In genomic region chr3:107910713-107911259, GRCh38 we compare ENCODE assay signal across 11 cellular contexts.
DNase-seq lines count a peak whose midpoint lies in the region; ATAC-seq and TF ChIP-seq lines count a peak whose summit lies in the region.
"Had no signal": no experiment of that assay in that cellular context is flagged by ENCODE, and none has a peak within 500 bp of the region (broad histone marks: within the 10 kb centered on the region; RNA-seq: fewer than 3 reads in every experiment).

No MANE protein-coding gene starts in this region.

- peaks cover 12% of the 10 kb centered on the region for H3K4me1 Mint-ChIP-seq in activated CD4-positive, alpha-beta T cell treated with anti-CD3 and anti-CD28 coated beads, Interleukin-2, amount 10 ng/mL, durations not matched to agents 24 days and 14 days
- peaks cover 17% of the 10 kb centered on the region for H3K4me1 Mint-ChIP-seq in activated CD4-positive, alpha-beta T cell treated with anti-CD3 and anti-CD28 coated beads, Interleukin-2, amount 10 ng/mL, durations not matched to agents 7 days and 5 days
- H3K4me1 Mint-ChIP-seq in GM23338 (no peaks in the 10 kb centered on the region), type B pancreatic cell (ENCODE audit: unreplicated experiment) (peaks cover 16% of the 10 kb centered on the region)

- H3K27ac ChIP-seq in GM23338 (ENCODE audit: low read depth), result no peak overlapping the region

- no peaks in the 10 kb centered on the region for H4K20me1 ChIP-seq in GM23338 (replicated peaks; ENCODE audit: insufficient read depth)

- peaks cover 6% of the 10 kb centered on the region for H3K27me3 Mint-ChIP-seq in activated CD4-positive, alpha-beta T cell treated with anti-CD3 and anti-CD28 coated beads, Interleukin-2, amount 10 ng/mL, durations not matched to agents 24 days and 14 days
- peaks cover 4% of the 10 kb centered on the region for H3K27me3 Mint-ChIP-seq in activated CD4-positive, alpha-beta T cell treated with anti-CD3 and anti-CD28 coated beads, Interleukin-2, amount 10 ng/mL, durations not matched to agents 7 days and 5 days
- peaks cover 2% of the 10 kb centered on the region for H3K27me3 Mint-ChIP-seq in GM23338 (ENCODE audit: insufficient read depth, low read depth, poor library complexity)
- H3K27me3 Mint-ChIP-seq in type B pancreatic cell, result peaks cover 7% of the 10 kb centered on the region

- ATAC-seq in GM23338, result no peak
- peak; percentile 96 for ATAC-seq in HG03521 (IDR thresholded peaks at IDR 0.05; ENCODE audit: unreplicated experiment)

- H2AFZ ChIP-seq in GM23338, result 0 out of 2 replicates have a peak overlapping the region, but pooled peaks have one; percentile 28

- POLR2A ChIA-PET in activated CD4-positive, alpha-beta T cell treated with anti-CD3 and anti-CD28 coated beads, Interleukin-2, amount 10 ng/mL, durations not matched to agents 7 days and 5 days (lab: Charles Lee), result no interaction called here

- H3K4me2 ChIP-seq in GM23338, result no peak overlapping the region

- intact Hi-C loops in activated CD4-positive, alpha-beta T cell treated with anti-CD3 and anti-CD28 coated beads, Interleukin-2, amount 10 ng/mL, durations not matched to agents 24 days and 14 days (cut with micrococcal nuclease), result no loop called here
- intact Hi-C loops in posterior cingulate gyrus (cut with DNase I), result no loop called here

- H3K9me2 ChIP-seq in GM23338 (ENCODE audit: insufficient read depth), result no peaks in the 10 kb centered on the region; the same call in 1 of the 2 replicates

- no peak for TF ChIP-seq CTCF in GM23338 (conservative IDR thresholded peaks at IDR 0.05; ENCODE audit: low read depth in 2 of 2)
- TF ChIP-seq CTCF in type B pancreatic cell (conservative IDR thresholded peaks at IDR 0.05), result no peak

- CTCF ChIA-PET in activated CD4-positive, alpha-beta T cell treated with anti-CD3 and anti-CD28 coated beads, Interleukin-2, amount 10 ng/mL, durations not matched to agents 7 days and 5 days (lab: Charles Lee), result interaction anchor here (0.9 kb wide), 1 partner anchor 9 kb away, joined by 3 read pairs; no protein-coding TSS in a partner anchor

- no peak overlapping the region for H3K27ac Mint-ChIP-seq in activated CD4-positive, alpha-beta T cell treated with anti-CD3 and anti-CD28 coated beads, Interleukin-2, amount 10 ng/mL, durations not matched to agents 24 days and 14 days
- H3K27ac Mint-ChIP-seq in activated CD4-positive, alpha-beta T cell treated with anti-CD3 and anti-CD28 coated beads, Interleukin-2, amount 10 ng/mL, durations not matched to agents 7 days and 5 days, result no peak overlapping the region
- H3K27ac Mint-ChIP-seq in GM23338 (no peak overlapping the region), type B pancreatic cell (no peak overlapping the region)
- H3K27ac Mint-ChIP-seq: T-helper 2 cell treated with Interferon-gamma antibody and Interleukin-4, amounts not matched to agents 5 μg/mL and 100 μg/mL, for 36 hours had no signal

- peak; percentile 60 for DNase-seq in activated CD4-positive, alpha-beta T cell treated with anti-CD3 and anti-CD28 coated beads, Interleukin-2, amount 10 ng/mL, durations not matched to agents 24 days and 14 days
- DNase-seq in activated CD4-positive, alpha-beta T cell treated with anti-CD3 and anti-CD28 coated beads, Interleukin-2, amount 10 ng/mL, durations not matched to agents 7 days and 5 days, result no peak
- DNase-seq in GM23338 (ENCODE audit: low spot score) (no peak), posterior cingulate gyrus (no peak), type B pancreatic cell (ENCODE audit: extremely low spot score, unreplicated experiment) (no peak), retina (no peak)
- peak; percentile 14 for DNase-seq in stimulated activated CD4-positive, alpha-beta T cell treated with anti-CD3 and anti-CD28 coated beads, Interleukin-4, amount 100 ng/mL, for 1 hour
- DNase-seq: NCI-H2029 treated with DMSO at 0.1 percent for 48 hours, nucleus accumbens had no signal

- no peak overlapping the region for H3K4me3 Mint-ChIP-seq in activated CD4-positive, alpha-beta T cell treated with anti-CD3 and anti-CD28 coated beads, Interleukin-2, amount 10 ng/mL, durations not matched to agents 24 days and 14 days
- H3K4me3 Mint-ChIP-seq in activated CD4-positive, alpha-beta T cell treated with anti-CD3 and anti-CD28 coated beads, Interleukin-2, amount 10 ng/mL, durations not matched to agents 7 days and 5 days, result no peak overlapping the region
- H3K4me3 Mint-ChIP-seq in GM23338 (no peak overlapping the region), type B pancreatic cell (no peak overlapping the region)
- H3K4me3 Mint-ChIP-seq: T-helper 2 cell treated with Interferon-gamma antibody and Interleukin-4, amounts not matched to agents 5 μg/mL and 100 μg/mL, for 36 hours had no signal

- H3K4me3 ChIP-seq in GM23338, result no peak overlapping the region

- H3K9me3 Mint-ChIP-seq in activated CD4-positive, alpha-beta T cell treated with anti-CD3 and anti-CD28 coated beads, Interleukin-2, amount 10 ng/mL, durations not matched to agents 24 days and 14 days, result no peaks in the 10 kb centered on the region
- H3K9me3 Mint-ChIP-seq in activated CD4-positive, alpha-beta T cell treated with anti-CD3 and anti-CD28 coated beads, Interleukin-2, amount 10 ng/mL, durations not matched to agents 7 days and 5 days, result no peaks in the 10 kb centered on the region
- no peaks in the 10 kb centered on the region for H3K9me3 Mint-ChIP-seq in GM23338
- H3K9me3 Mint-ChIP-seq in type B pancreatic cell, result peaks cover 7% of the 10 kb centered on the region
- H3K9me3 Mint-ChIP-seq: T-helper 2 cell treated with Interferon-gamma antibody and Interleukin-4, amounts not matched to agents 5 μg/mL and 100 μg/mL, for 36 hours had no signal

- H3K36me3 Mint-ChIP-seq in activated CD4-positive, alpha-beta T cell treated with anti-CD3 and anti-CD28 coated beads, Interleukin-2, amount 10 ng/mL, durations not matched to agents 24 days and 14 days (ENCODE audit: low read depth), result no peaks in the 10 kb centered on the region
- H3K36me3 Mint-ChIP-seq in activated CD4-positive, alpha-beta T cell treated with anti-CD3 and anti-CD28 coated beads, Interleukin-2, amount 10 ng/mL, durations not matched to agents 7 days and 5 days (ENCODE audit: low read depth), result no peaks in the 10 kb centered on the region
- H3K36me3 Mint-ChIP-seq in GM23338 (ENCODE audit: low read depth) (no peaks in the 10 kb centered on the region), type B pancreatic cell (no peaks in the 10 kb centered on the region)

- H3F3A ChIP-seq in GM23338 (replicated peaks; ENCODE audit: low read depth), result no peaks in the 10 kb centered on the region

- H3K79me2 ChIP-seq in GM23338 (replicated peaks; ENCODE audit: insufficient read depth), result no peaks in the 10 kb centered on the region

- H3K36me3 ChIP-seq in GM23338 (ENCODE audit: insufficient read depth), result no peaks in the 10 kb centered on the region

- H3K27me3 ChIP-seq in GM23338 (ENCODE audit: insufficient read depth), result no peaks in the 10 kb centered on the region

- H3K4me1 ChIP-seq in GM23338 (ENCODE audit: insufficient read depth), result 0 out of 2 replicates have a peak, but pooled peaks cover 4% of the 10 kb centered on the region

TF ChIP-seq in GM23338, 12 proteins besides CTCF, POLR2A, EP300 and RAD21:
- TF ChIP-seq NANOG (IDR thresholded peaks at IDR 0.05; ENCODE audit: borderline replicate concordance) (no peak), EZH2 (IDR thresholded peaks at IDR 0.05; ENCODE audit: low read depth, unreplicated experiment) (no peak)

Comparison
In these comparisons a context has a peak if more than half of its experiments do, and no peak if none do; other contexts are left out.
1. DNase-seq: peak in activated CD4-positive, alpha-beta T cell treated with anti-CD3 and anti-CD28 coated beads, Interleukin-2, amount 10 ng/mL, durations not matched to agents 24 days and 14 days (single experiment) and stimulated activated CD4-positive, alpha-beta T cell treated with anti-CD3 and anti-CD28 coated beads, Interleukin-4, amount 100 ng/mL, for 1 hour (single experiment); none in activated CD4-positive, alpha-beta T cell treated with anti-CD3 and anti-CD28 coated beads, Interleukin-2, amount 10 ng/mL, durations not matched to agents 7 days and 5 days (single experiment), GM23338 (single experiment), posterior cingulate gyrus (0 of 10), type B pancreatic cell (single experiment) and retina (single experiment).